ENCODE assay signal across 2 cellular contexts in genomic region chr13:42715909-42716308, GRCh38.
TF ChIP-seq lines count a peak whose summit lies in the region.

No MANE protein-coding gene starts in this region.

TF ChIP-seq in GM23338, 12 proteins besides CTCF, POLR2A, EP300 and RAD21 (continued from another document):
- TF ChIP-seq, protein P1, sequence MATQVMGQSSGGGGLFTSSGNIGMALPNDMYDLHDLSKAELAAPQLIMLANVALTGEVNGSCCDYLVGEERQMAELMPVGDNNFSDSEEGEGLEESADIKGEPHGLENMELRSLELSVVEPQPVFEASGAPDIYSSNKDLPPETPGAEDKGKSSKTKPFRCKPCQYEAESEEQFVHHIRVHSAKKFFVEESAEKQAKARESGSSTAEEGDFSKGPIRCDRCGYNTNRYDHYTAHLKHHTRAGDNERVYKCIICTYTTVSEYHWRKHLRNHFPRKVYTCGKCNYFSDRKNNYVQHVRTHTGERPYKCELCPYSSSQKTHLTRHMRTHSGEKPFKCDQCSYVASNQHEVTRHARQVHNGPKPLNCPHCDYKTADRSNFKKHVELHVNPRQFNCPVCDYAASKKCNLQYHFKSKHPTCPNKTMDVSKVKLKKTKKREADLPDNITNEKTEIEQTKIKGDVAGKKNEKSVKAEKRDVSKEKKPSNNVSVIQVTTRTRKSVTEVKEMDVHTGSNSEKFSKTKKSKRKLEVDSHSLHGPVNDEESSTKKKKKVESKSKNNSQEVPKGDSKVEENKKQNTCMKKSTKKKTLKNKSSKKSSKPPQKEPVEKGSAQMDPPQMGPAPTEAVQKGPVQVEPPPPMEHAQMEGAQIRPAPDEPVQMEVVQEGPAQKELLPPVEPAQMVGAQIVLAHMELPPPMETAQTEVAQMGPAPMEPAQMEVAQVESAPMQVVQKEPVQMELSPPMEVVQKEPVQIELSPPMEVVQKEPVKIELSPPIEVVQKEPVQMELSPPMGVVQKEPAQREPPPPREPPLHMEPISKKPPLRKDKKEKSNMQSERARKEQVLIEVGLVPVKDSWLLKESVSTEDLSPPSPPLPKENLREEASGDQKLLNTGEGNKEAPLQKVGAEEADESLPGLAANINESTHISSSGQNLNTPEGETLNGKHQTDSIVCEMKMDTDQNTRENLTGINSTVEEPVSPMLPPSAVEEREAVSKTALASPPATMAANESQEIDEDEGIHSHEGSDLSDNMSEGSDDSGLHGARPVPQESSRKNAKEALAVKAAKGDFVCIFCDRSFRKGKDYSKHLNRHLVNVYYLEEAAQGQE (IDR thresholded peaks at IDR 0.05; ENCODE audit: unreplicated experiment): no peak
- TF ChIP-seq STAT1 (IDR thresholded peaks at IDR 0.05; ENCODE audit: unreplicated experiment) (no peak), EZH2 (IDR thresholded peaks at IDR 0.05; ENCODE audit: low read depth, unreplicated experiment) (no peak), ETS1 (IDR thresholded peaks at IDR 0.05) (no peak), CREB1 (CRISPR knock-in tag; IDR thresholded peaks at IDR 0.05; ENCODE audit: low read depth) (no peak), ZNF462 (CRISPR knock-in tag; IDR thresholded peaks at IDR 0.05) (no peak), POLR2AphosphoS5 (IDR thresholded peaks at IDR 0.05; ENCODE audit: low read depth) (no peak), NANOG (IDR thresholded peaks at IDR 0.05; ENCODE audit: borderline replicate concordance) (no peak), EZH2phosphoT487 (IDR thresholded peaks at IDR 0.05; ENCODE audit: unreplicated experiment) (no peak), JUNB (IDR thresholded peaks at IDR 0.05; ENCODE audit: unreplicated experiment) (no peak), ZNF331 (CRISPR knock-in tag; IDR thresholded peaks at IDR 0.05; ENCODE audit: low read depth) (no peak)

TF ChIP-seq in H1, 55 proteins besides CTCF, POLR2A, EP300 and RAD21 (continued from another document):
- no peak for TF ChIP-seq CHD7 (IDR thresholded peaks at IDR 0.05; ENCODE audit: insufficient replicate concordance, low read length)
- TF ChIP-seq JUND (IDR thresholded peaks at IDR 0.05; ENCODE audit: low read length): no peak
